ENCODE assay signal across 1 cellular context in the genomic region with DNA sequence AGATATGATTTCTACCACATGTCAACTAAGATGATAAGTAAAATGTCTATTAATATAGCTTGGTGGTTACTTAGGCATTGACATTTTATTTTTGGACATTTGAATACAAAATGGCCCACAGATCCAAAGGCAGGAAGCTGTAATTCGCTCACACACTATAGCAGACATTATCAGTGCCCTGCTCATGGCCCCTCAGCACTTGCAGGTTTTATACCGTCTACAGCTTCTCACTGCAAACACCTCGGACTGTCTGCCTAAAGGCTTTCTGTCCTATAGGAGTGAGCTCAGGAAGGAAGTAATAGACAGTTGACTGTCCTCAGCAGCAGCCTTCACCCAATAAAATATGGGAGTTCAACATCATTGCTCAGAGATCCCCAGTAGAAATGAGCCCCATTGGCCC.
TF ChIP-seq lines count a peak whose summit lies in the region.

No MANE protein-coding gene starts in this region.

TF ChIP-seq in HCT116, 20 proteins besides CTCF, POLR2A, EP300 and RAD21:
- no peak for TF ChIP-seq ZNF274 (IDR thresholded peaks at IDR 0.05; ENCODE audit: low read depth, low read length)
TF ChIP-seq in HCT116: peak in this region for 0.
